In genomic region chr15:51736069-51736468, GRCh38 we compare ENCODE assay signal across 8 cellular contexts. TPM values are rescaled to one million over a fixed set of nuclear protein-coding genes. Genes with fewer than 3 reads are reported as not detected.
DNase-seq lines count a peak whose midpoint lies in the region; ATAC-seq and TF ChIP-seq lines count a peak whose summit lies in the region.

No MANE protein-coding gene starts in this region.

- no peak for TF ChIP-seq POLR2A in breast epithelium (IDR thresholded peaks at IDR 0.05)

- no peaks in the 10 kb centered on the region for H3K9me3 ChIP-seq in MG63
- no peaks in the 10 kb centered on the region for H3K9me3 ChIP-seq in breast epithelium
- H3K9me3 ChIP-seq in skeletal muscle satellite cell (replicated peaks; ENCODE audit: low read length): no peaks in the 10 kb centered on the region

- H3K36me3 ChIP-seq in MG63: no peaks in the 10 kb centered on the region
- H3K36me3 ChIP-seq in breast epithelium: no peaks in the 10 kb centered on the region
- no peaks in the 10 kb centered on the region for H3K36me3 ChIP-seq in skeletal muscle satellite cell (ENCODE audit: insufficient read depth, low read length)

- no peak overlapping the region for H3K9ac ChIP-seq in skeletal muscle satellite cell (ENCODE audit: low read depth, low read length)

- DNase-seq in activated CD4-positive, alpha-beta T cell treated with anti-CD3 and anti-CD28 coated beads, Interleukin-2, amount 10 ng/mL, durations not matched to agents 24 days and 14 days: peak; percentile 70
- DNase-seq in activated CD4-positive, alpha-beta T cell treated with anti-CD3 and anti-CD28 coated beads, Interleukin-2, amount 50 U/mL, for 4 hours: no peak
- DNase-seq in MG63 (no peak), breast epithelium (ENCODE audit: low spot score in 2 of 2) (no peak), HuH-7.5 (ENCODE audit: low spot score) (no peak)

- H3K36me3 Mint-ChIP-seq in activated CD4-positive, alpha-beta T cell treated with anti-CD3 and anti-CD28 coated beads, Interleukin-2, amount 10 ng/mL, durations not matched to agents 24 days and 14 days (ENCODE audit: low read depth): peaks cover 19% of the 10 kb centered on the region

- H3K4me3 ChIP-seq in MG63: peak overlapping the region; percentile 55
- H3K4me3 ChIP-seq in breast epithelium: peak overlapping the region in 2 of 3 donors; percentile 69 to 93
- H3K4me3 ChIP-seq in skeletal muscle satellite cell (ENCODE audit: low read length): peak overlapping the region; percentile 84

- peak overlapping the region; percentile 87 for H3K4me3 Mint-ChIP-seq in activated CD4-positive, alpha-beta T cell treated with anti-CD3 and anti-CD28 coated beads, Interleukin-2, amount 10 ng/mL, durations not matched to agents 24 days and 14 days

- no peaks in the 10 kb centered on the region for H3K27me3 ChIP-seq in MG63
- H3K27me3 ChIP-seq in breast epithelium: no peaks in the 10 kb centered on the region
- H3K27me3 ChIP-seq in skeletal muscle satellite cell (ENCODE audit: control insufficient read depth, insufficient read depth, low read length): no peaks in the 10 kb centered on the region

- intact Hi-C loops in activated CD4-positive, alpha-beta T cell treated with anti-CD3 and anti-CD28 coated beads, Interleukin-2, amount 10 ng/mL, durations not matched to agents 24 days and 14 days (cut with micrococcal nuclease): loop anchor here (2.0 to 5.0 kb wide), 4 partner anchors 15 to 271 kb away; partner anchors contain the start of gene TMOD2
- intact Hi-C loops in breast epithelium (cut with DNase I; ENCODE audit: low total_unique reads): no loop called here

- H3K27ac ChIP-seq in breast epithelium: peak overlapping the region in 1 of 2 donors; percentile 74

- H3K4me1 ChIP-seq in breast epithelium (no peaks in the 10 kb centered on the region), skeletal muscle satellite cell (ENCODE audit: control insufficient read depth, insufficient read depth, low read length) (peaks cover 17% of the 10 kb centered on the region)

- H3K27ac Mint-ChIP-seq in activated CD4-positive, alpha-beta T cell treated with anti-CD3 and anti-CD28 coated beads, Interleukin-2, amount 10 ng/mL, durations not matched to agents 24 days and 14 days: peak overlapping the region; percentile 92

- H3K4me1 Mint-ChIP-seq in activated CD4-positive, alpha-beta T cell treated with anti-CD3 and anti-CD28 coated beads, Interleukin-2, amount 10 ng/mL, durations not matched to agents 24 days and 14 days: peaks cover 65% of the 10 kb centered on the region

- H3K9me3 Mint-ChIP-seq in activated CD4-positive, alpha-beta T cell treated with anti-CD3 and anti-CD28 coated beads, Interleukin-2, amount 10 ng/mL, durations not matched to agents 24 days and 14 days: no peaks in the 10 kb centered on the region

- ATAC-seq in GM21528 (IDR thresholded peaks at IDR 0.05; ENCODE audit: low FRiP score, unreplicated experiment) (no peak), GM21515 (IDR thresholded peaks at IDR 0.05; ENCODE audit: unreplicated experiment) (no peak)

- H3K27me3 Mint-ChIP-seq in activated CD4-positive, alpha-beta T cell treated with anti-CD3 and anti-CD28 coated beads, Interleukin-2, amount 10 ng/mL, durations not matched to agents 24 days and 14 days: peaks cover 2% of the 10 kb centered on the region

- TF ChIP-seq CTCF in breast epithelium (IDR thresholded peaks at IDR 0.05): no peak

- peak overlapping the region; percentile 87 for H3K4me2 ChIP-seq in skeletal muscle satellite cell (ENCODE audit: low read length)

RNA-seq across cellular contexts. Expression of gene LYSMD2, which starts 1.4 kb away (rescaled TPM):
- total RNA-seq in activated CD4-positive, alpha-beta T cell treated with anti-CD3 and anti-CD28 coated beads, Interleukin-2, amount 10 ng/mL, durations not matched to agents 24 days and 14 days: 15.4 and 15.5 TPM in 2 replicates
- total RNA-seq in MG63 (2014; rRNA removed; shearing (Covaris generic); ENCODE audit: low replicate concordance): 23.3 and 25.2 TPM in 2 replicates
- total RNA-seq in breast epithelium: 10 to 100 TPM in 2 of 3 donors, 1 to 10 TPM in 1; 5.0 to 18.7 (median 15.8) TPM
- 11.4 and 11.9 TPM in 2 replicates for total RNA-seq in skeletal muscle satellite cell (2012; rRNA removed)

RNA-seq across cellular contexts. Expression of gene TMOD2, which starts 15.3 kb away (rescaled TPM):
- total RNA-seq in activated CD4-positive, alpha-beta T cell treated with anti-CD3 and anti-CD28 coated beads, Interleukin-2, amount 10 ng/mL, durations not matched to agents 24 days and 14 days: 4.0 and 4.6 TPM in 2 replicates
- total RNA-seq in MG63 (2014; rRNA removed; shearing (Covaris generic); ENCODE audit: low replicate concordance): 1.3 and 1.4 TPM in 2 replicates
- total RNA-seq in breast epithelium: 10 to 100 TPM in 2 of 3 donors, 1 to 10 TPM in 1; 8.6 to 16.8 (median 11.5) TPM
- 6.8 and 8.4 TPM in 2 replicates for total RNA-seq in skeletal muscle satellite cell (2012; rRNA removed)

RNA-seq across cellular contexts. Expression of gene SCG3, which starts 54.8 kb away (rescaled TPM):
- total RNA-seq in activated CD4-positive, alpha-beta T cell treated with anti-CD3 and anti-CD28 coated beads, Interleukin-2, amount 10 ng/mL, durations not matched to agents 24 days and 14 days: not detected in 2 replicates
- not detected in 2 replicates for total RNA-seq in MG63 (2014; rRNA removed; shearing (Covaris generic); ENCODE audit: low replicate concordance)
- total RNA-seq in breast epithelium: under 1 TPM in 1 of 3 donors, not detected in 2; 0.33 TPM
- total RNA-seq in skeletal muscle satellite cell (2012; rRNA removed): not detected in 2 replicates
